In genomic region chr5:128464596-128464995, GRCh38 we compare ENCODE assay signal across 16 cellular contexts.
DNase-seq lines count a peak whose midpoint lies in the region; ATAC-seq and TF ChIP-seq lines count a peak whose summit lies in the region.
"Had no signal": no experiment of that assay in that cellular context is flagged by ENCODE, and none has a peak within 500 bp of the region (broad histone marks: within the 10 kb centered on the region; RNA-seq: fewer than 3 reads in every experiment).

No MANE protein-coding gene starts in this region.

- H3K27me3 Mint-ChIP-seq in naive thymus-derived CD4-positive, alpha-beta T cell = peaks cover 0 to 5% (median 0%) of the 10 kb centered on the region in 5 donors

- peaks cover 0 to 17% (median 0%) of the 10 kb centered on the region in 9 donors for H3K4me1 ChIP-seq in heart right ventricle
- H3K4me1 ChIP-seq in naive thymus-derived CD4-positive, alpha-beta T cell (ENCODE audit: control insufficient read depth in 2 of 2, insufficient read depth in 2 of 2, low read length in 2 of 2) = no peaks in the 10 kb centered on the region
- H3K4me1 ChIP-seq: Peyer's patch had no signal

- H3K9me3 Mint-ChIP-seq in naive thymus-derived CD4-positive, alpha-beta T cell = peaks cover 0 to 9% (median 2%) of the 10 kb centered on the region in 11 donors

- no peaks in the 10 kb centered on the region for H3K36me3 ChIP-seq in heart right ventricle
- no peaks in the 10 kb centered on the region for H3K36me3 ChIP-seq in naive thymus-derived CD4-positive, alpha-beta T cell (ENCODE audit: control insufficient read depth in 2 of 3, insufficient read depth in 3 of 3, low read length in 3 of 3)
- H3K36me3 ChIP-seq: Peyer's patch had no signal

- no peak overlapping the region for H3K27ac Mint-ChIP-seq in naive thymus-derived CD4-positive, alpha-beta T cell

- no peaks in the 10 kb centered on the region for H3K36me3 Mint-ChIP-seq in naive thymus-derived CD4-positive, alpha-beta T cell

- intact Hi-C loops in Right ventricle myocardium inferior (cut with DNase I) (no loop called here), left cardiac atrium (cut with DNase I) (no loop called here), heart right ventricle (cut with DNase I) (no loop called here)
- intact Hi-C loops in naive thymus-derived CD4-positive, alpha-beta T cell (cut with micrococcal nuclease) = no loop called here

- no peak for TF ChIP-seq CTCF in heart right ventricle (IDR thresholded peaks at IDR 0.05)

- H3K4me3 Mint-ChIP-seq in naive thymus-derived CD4-positive, alpha-beta T cell = no peak overlapping the region

- peaks cover 0 to 13% (median 0%) of the 10 kb centered on the region in 11 donors for H3K9me3 ChIP-seq in heart right ventricle
- no peaks in the 10 kb centered on the region for H3K9me3 ChIP-seq in naive thymus-derived CD4-positive, alpha-beta T cell (ENCODE audit: control insufficient read depth in 2 of 3, low read length in 3 of 3)
- H3K9me3 ChIP-seq: Peyer's patch had no signal

- no peak overlapping the region for H3K4me3 ChIP-seq in heart right ventricle
- H3K4me3 ChIP-seq in naive thymus-derived CD4-positive, alpha-beta T cell (ENCODE audit: low read length) = no peak overlapping the region
- H3K4me3 ChIP-seq: Peyer's patch had no signal

- POLR2A ChIA-PET in naive thymus-derived CD4-positive, alpha-beta T cell (lab: Charles Lee) = no interaction called here

- CTCF ChIA-PET in naive thymus-derived CD4-positive, alpha-beta T cell (lab: Charles Lee) = no interaction called here

- ATAC-seq in Right ventricle myocardium inferior = no peak
- no peak for ATAC-seq in left cardiac atrium
- peak in 5 of 8 donors; percentile 29 to 68 (median 52) for ATAC-seq in heart right ventricle
- ATAC-seq in naive thymus-derived CD4-positive, alpha-beta T cell = no peak
- no peak for ATAC-seq in GM21737 (IDR thresholded peaks at IDR 0.05; ENCODE audit: unreplicated experiment)

- no peaks in the 10 kb centered on the region for H3K4me1 Mint-ChIP-seq in naive thymus-derived CD4-positive, alpha-beta T cell

- H3K27me3 ChIP-seq in heart right ventricle = no peaks in the 10 kb centered on the region
- H3K27me3 ChIP-seq in naive thymus-derived CD4-positive, alpha-beta T cell (ENCODE audit: control insufficient read depth in 2 of 2, insufficient read depth in 2 of 2, low read length in 2 of 2) = no peaks in the 10 kb centered on the region
- H3K27me3 ChIP-seq: Peyer's patch had no signal

- H3K27ac ChIP-seq in heart right ventricle = no peak overlapping the region
- no peak overlapping the region for H3K27ac ChIP-seq in naive thymus-derived CD4-positive, alpha-beta T cell (ENCODE audit: low read depth, low read length)
- H3K27ac ChIP-seq: C4-2B, KMS-11, Peyer's patch had no signal

- 73 to 76% methylated on average over 9 of the region's 9 CpGs for WGBS in heart right ventricle, 2 donors

- DNase-seq in Right ventricle myocardium inferior (ENCODE audit: missing footprints) = peak; percentile 60
- DNase-seq in left cardiac atrium = no peak
- peak; percentile 21 for DNase-seq in astrocyte of the hippocampus (ENCODE audit: low read depth, low spot score)
- peak in 1 of 2 donors; percentile 6 for DNase-seq in heart right ventricle
- DNase-seq in naive thymus-derived CD4-positive, alpha-beta T cell = no peak
- no peak for DNase-seq in hepatic stellate cell (ENCODE audit: low spot score)
- DNase-seq: COR-L47, NCI-H1048, NCI-H146, NCI-H2081 treated with DMSO at 0.1 percent for 48 hours, NCI-H524, Peyer's patch, SHP77 treated with DMSO at 0.1 percent for 48 hours had no signal

Comparison
In these comparisons a context has a peak if more than half of its experiments do, and no peak if none do; other contexts are left out.
1. ATAC-seq: peak in heart right ventricle (5 of 8); none in Right ventricle myocardium inferior (single experiment), left cardiac atrium (0 of 2), naive thymus-derived CD4-positive, alpha-beta T cell (single experiment) and GM21737 (single experiment).
2. DNase-seq: peak in Right ventricle myocardium inferior (single experiment) and astrocyte of the hippocampus (single experiment); none in left cardiac atrium (single experiment), naive thymus-derived CD4-positive, alpha-beta T cell (0 of 9) and hepatic stellate cell (single experiment).